Comparison of ENCODE assay signal across 10 cellular contexts in the genomic region with DNA sequence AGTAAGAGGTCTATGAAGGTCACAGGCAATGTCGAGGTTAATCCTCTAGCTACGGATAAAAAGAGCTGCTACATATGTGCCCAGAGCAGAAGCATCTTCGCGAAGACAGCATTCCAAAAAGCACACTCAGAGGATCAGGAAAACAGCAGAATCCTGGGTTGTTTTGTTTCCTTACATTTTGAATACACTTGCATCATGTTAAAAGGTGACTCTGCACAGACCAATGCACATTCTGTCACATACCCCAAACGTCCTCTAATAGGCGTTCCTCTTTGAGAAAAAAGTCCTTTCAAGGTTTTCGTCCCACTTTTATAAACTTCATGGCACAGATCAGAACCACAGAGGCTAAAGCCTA. TPM values are rescaled to one million over a fixed set of nuclear protein-coding genes. Genes with fewer than 3 reads are reported as not detected.
DNase-seq lines count a peak whose midpoint lies in the region; ATAC-seq, FAIRE-seq and TF ChIP-seq lines count a peak whose summit lies in the region.
"Had no signal": no experiment of that assay in that cellular context is flagged by ENCODE, and none has a peak within 500 bp of the region (broad histone marks: within the 10 kb centered on the region; RNA-seq: fewer than 3 reads in every experiment).

No MANE protein-coding gene starts in this region.

- peak; percentile 24 for ATAC-seq in SK-N-SH treated with all-trans-retinoic acid at 6 μM for 48 hours
- ATAC-seq in pancreas: peak in 3 of 4 donors; percentile 2 to 4 (median 3)
- no peak for ATAC-seq in HG02852 (IDR thresholded peaks at IDR 0.05; ENCODE audit: unreplicated experiment)
- ATAC-seq: CD8-positive, alpha-beta T cell had no signal

- 35 to 37% methylated on average over 7 of the region's 7 CpGs for WGBS in pancreas, 2 donors

- peak overlapping the region; percentile 29 for H3K9ac ChIP-seq in fibroblast of lung (ENCODE audit: insufficient read depth, low read length)

- DNase-seq in AG20443 (ENCODE audit: low spot score): peak; percentile 37
- DNase-seq in fibroblast of lung (ENCODE audit: low read depth in 2 of 2): peak in 1 of 2 donors; percentile 62
- no peak for DNase-seq in pancreas
- DNase-seq in activated naive CD4-positive, alpha-beta T cell treated with anti-CD3 and anti-CD28 coated beads, Interleukin-2, amount 50 U/mL, for 16 hours: no peak
- no peak for DNase-seq in central memory CD4-positive, alpha-beta T cell
- no peak for DNase-seq in activated CD4-positive, alpha-beta T cell treated with anti-CD3 and anti-CD28 coated beads, Interleukin-2, amount 50 U/mL, for 1 hour
- DNase-seq: CD8-positive, alpha-beta T cell had no signal

- H3K9me3 ChIP-seq in fibroblast of lung (ENCODE audit: control insufficient read depth, insufficient read depth, low read depth, low read length) (no peaks in the 10 kb centered on the region), pancreas (no peaks in the 10 kb centered on the region)

- H4K20me1 ChIP-seq in fibroblast of lung (ENCODE audit: control insufficient read depth, extremely low read depth, insufficient read depth, low read length): no peaks in the 10 kb centered on the region

- H3K36me3 ChIP-seq in fibroblast of lung (ENCODE audit: control insufficient read depth, insufficient read depth, low read length) (no peaks in the 10 kb centered on the region), pancreas (no peaks in the 10 kb centered on the region)

- H3K4me1 ChIP-seq in fibroblast of lung (ENCODE audit: control insufficient read depth, extremely low read depth, insufficient read depth, low read length): peaks cover 22% of the 10 kb centered on the region
- peaks cover 11 to 31% (median 29%) of the 10 kb centered on the region in 3 donors for H3K4me1 ChIP-seq in pancreas

- H3K4me3 ChIP-seq in fibroblast of lung (replicated peaks in 1 of 4; ENCODE audit: control extremely low read depth in 1 of 4, insufficient read depth in 1 of 4, low read depth in 3 of 4, low read length in 4 of 4): no peak overlapping the region
- H3K4me3 ChIP-seq in pancreas: no peak overlapping the region

- H3K79me2 ChIP-seq in fibroblast of lung (ENCODE audit: control insufficient read depth, insufficient read depth, low read length): peaks cover 71% of the 10 kb centered on the region

- TF ChIP-seq CTCF in fibroblast of lung (conservative IDR thresholded peaks at IDR 0.05 in 1 of 2, IDR thresholded peaks at IDR 0.05 in 1 of 2; ENCODE audit: low read depth in 1 of 2, low read length in 2 of 2) (no peak), pancreas (IDR thresholded peaks at IDR 0.05) (no peak)

- H3K27ac ChIP-seq in fibroblast of lung (ENCODE audit: insufficient read depth, low read length) (peak overlapping the region; percentile 64), pancreas (peak overlapping the region in 3 of 4 donors; percentile 58 to 65 (median 59))

- no peak overlapping the region for H2AFZ ChIP-seq in fibroblast of lung (ENCODE audit: low read length)

- FAIRE-seq in pancreas (lab: Jason Lieb, UNC): no peak
- FAIRE-seq: GM18507 had no signal

- H3K27me3 ChIP-seq in fibroblast of lung (ENCODE audit: control insufficient read depth, insufficient read depth, low read length): no peaks in the 10 kb centered on the region
- no peaks in the 10 kb centered on the region for H3K27me3 ChIP-seq in pancreas

- intact Hi-C loops in pancreas (cut with DNase I): no loop called here

- H3K4me2 ChIP-seq in fibroblast of lung (ENCODE audit: extremely low read depth, insufficient read depth, low read length): peak overlapping the region; percentile 18

TF ChIP-seq in SK-N-SH treated with all-trans-retinoic acid at 6 μM for 48 hours, 23 proteins besides CTCF, POLR2A, EP300 and RAD21:
- TF ChIP-seq ZFP3 (CRISPR knock-in tag; IDR thresholded peaks at IDR 0.05): no peak
- TF ChIP-seq GLIS3 (CRISPR knock-in tag; IDR thresholded peaks at IDR 0.05): no peak
- no peak for TF ChIP-seq TOX (CRISPR knock-in tag; IDR thresholded peaks at IDR 0.05; ENCODE audit: borderline replicate concordance)
- TF ChIP-seq, protein P1, sequence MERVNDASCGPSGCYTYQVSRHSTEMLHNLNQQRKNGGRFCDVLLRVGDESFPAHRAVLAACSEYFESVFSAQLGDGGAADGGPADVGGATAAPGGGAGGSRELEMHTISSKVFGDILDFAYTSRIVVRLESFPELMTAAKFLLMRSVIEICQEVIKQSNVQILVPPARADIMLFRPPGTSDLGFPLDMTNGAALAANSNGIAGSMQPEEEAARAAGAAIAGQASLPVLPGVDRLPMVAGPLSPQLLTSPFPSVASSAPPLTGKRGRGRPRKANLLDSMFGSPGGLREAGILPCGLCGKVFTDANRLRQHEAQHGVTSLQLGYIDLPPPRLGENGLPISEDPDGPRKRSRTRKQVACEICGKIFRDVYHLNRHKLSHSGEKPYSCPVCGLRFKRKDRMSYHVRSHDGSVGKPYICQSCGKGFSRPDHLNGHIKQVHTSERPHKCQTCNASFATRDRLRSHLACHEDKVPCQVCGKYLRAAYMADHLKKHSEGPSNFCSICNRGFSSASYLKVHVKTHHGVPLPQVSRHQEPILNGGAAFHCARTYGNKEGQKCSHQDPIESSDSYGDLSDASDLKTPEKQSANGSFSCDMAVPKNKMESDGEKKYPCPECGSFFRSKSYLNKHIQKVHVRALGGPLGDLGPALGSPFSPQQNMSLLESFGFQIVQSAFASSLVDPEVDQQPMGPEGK (CRISPR knock-in tag; IDR thresholded peaks at IDR 0.05; ENCODE audit: borderline replicate concordance): no peak
- TF ChIP-seq CSDC2 (CRISPR knock-in tag; IDR thresholded peaks at IDR 0.05): no peak
- no peak for TF ChIP-seq TCF4 (CRISPR knock-in tag; IDR thresholded peaks at IDR 0.05; ENCODE audit: borderline replicate concordance)
- TF ChIP-seq OSR1 (CRISPR knock-in tag; IDR thresholded peaks at IDR 0.05): no peak
- no peak for TF ChIP-seq ZFP30 (CRISPR knock-in tag; IDR thresholded peaks at IDR 0.05)
- TF ChIP-seq ISL1 (CRISPR knock-in tag; IDR thresholded peaks at IDR 0.05): no peak
- no peak for TF ChIP-seq ZNF565 (CRISPR knock-in tag; conservative IDR thresholded peaks at IDR 0.05; ENCODE audit: low read depth)

RNA-seq across cellular contexts. Expression of a gene that starts 52.7 kb away (rescaled TPM):
- total RNA-seq in fibroblast of lung (34.7 and 37.8 TPM in 2 replicates), pancreas (10 to 100 TPM; 17.3 to 47.8 (median 21.5) TPM)
- polyA plus RNA-seq in fibroblast of lung (17.5 and 18.4 TPM in 2 replicates), pancreas (10 to 100 TPM; 20.9 to 31.9 TPM)
- polyA plus RNA-seq in fibroblast of lung (2012): 13.3 and 13.9 TPM in 2 replicates
- 12.7 and 23.8 TPM in 2 replicates for polyA minus RNA-seq in fibroblast of lung (ENCODE audit: low replicate concordance)
